In genomic region chr5:113340537-113340936, GRCh38 we compare ENCODE assay signal across 18 cellular contexts.
A peak's percentile ranks its signal among the peaks of the same experiment; 100 is the strongest.
DNase-seq lines count a peak whose midpoint lies in the region; ATAC-seq and TF ChIP-seq lines count a peak whose summit lies in the region.
"Had no signal": no experiment of that assay in that cellular context is flagged by ENCODE, and none has a peak within 500 bp of the region (broad histone marks: within the 10 kb centered on the region; RNA-seq: fewer than 3 reads in every experiment).

No MANE protein-coding gene starts in this region.

- H3K36me3 Mint-ChIP-seq in endodermal cell (ENCODE audit: low read depth) = no peaks in the 10 kb centered on the region
- H3K36me3 Mint-ChIP-seq in CD8-positive, alpha-beta T cell = no peaks in the 10 kb centered on the region

- H3K27ac ChIP-seq in endodermal cell (ENCODE audit: low read depth, low read length) = no peak overlapping the region
- H3K27ac ChIP-seq in CD8-positive, alpha-beta T cell (ENCODE audit: low read depth, low read length) = no peak overlapping the region
- H3K27ac ChIP-seq: 22Rv1, neutrophil, skin epidermis had no signal

- intact Hi-C loops in sciatic nerve (cut with DNase I) = no loop called here
- intact Hi-C loops in CD8-positive, alpha-beta T cell (cut with DNase I, micrococcal nuclease) = no loop called here

- no peak overlapping the region for H3K27ac Mint-ChIP-seq in endodermal cell
- H3K27ac Mint-ChIP-seq in CD8-positive, alpha-beta T cell = no peak overlapping the region
- H3K27ac Mint-ChIP-seq: activated T-helper 2 cell treated with anti-CD3 and anti-CD28 coated beads, Interferon-gamma antibody, Interleukin-2, Interleukin-4, amounts not matched to agents 10 μg/mL and 5 μg/mL and 100 μg/mL, durations not matched to agents 14 hours and 24 hours and 36 hours; dendritic cell treated with granulocyte-macrophage colony-stimulating factor and Interleukin-4, amounts not matched to agents 40 ng/mL and 50 ng/mL, for 4 days; stimulated activated naive CD8-positive, alpha-beta T cell treated with anti-CD3 and anti-CD28 coated beads, Interleukin-15, amount 100 ng/mL, for 72 hours had no signal

- H3K9me3 ChIP-seq in endodermal cell (ENCODE audit: control insufficient read depth, low read length) = no peaks in the 10 kb centered on the region
- H3K9me3 ChIP-seq in CD8-positive, alpha-beta T cell (ENCODE audit: low read length) = no peaks in the 10 kb centered on the region
- H3K9me3 ChIP-seq: neutrophil had no signal

- peak; percentile 53 for TF ChIP-seq CTCF in endodermal cell (conservative IDR thresholded peaks at IDR 0.05)
- TF ChIP-seq CTCF in CD8-positive, alpha-beta T cell (IDR thresholded peaks at IDR 0.05) = no peak

- H3K9ac ChIP-seq in endodermal cell (ENCODE audit: extremely low read depth, low read length, poor library complexity, severe bottlenecking) = no peak overlapping the region

- POLR2A ChIA-PET in CD8-positive, alpha-beta T cell (lab: Charles Lee) = no interaction called here

- H3K27me3 ChIP-seq in endodermal cell (ENCODE audit: control insufficient read depth, insufficient read depth, low read length, poor library complexity, severe bottlenecking) = no peaks in the 10 kb centered on the region
- H3K27me3 ChIP-seq in CD8-positive, alpha-beta T cell (ENCODE audit: insufficient read depth, low read length) = no peaks in the 10 kb centered on the region

- H3K4me3 Mint-ChIP-seq in endodermal cell = no peak overlapping the region
- no peak overlapping the region for H3K4me3 Mint-ChIP-seq in CD8-positive, alpha-beta T cell
- H3K4me3 Mint-ChIP-seq: dendritic cell treated with granulocyte-macrophage colony-stimulating factor and Interleukin-4, amounts not matched to agents 40 ng/mL and 50 ng/mL, for 4 days; stimulated activated naive CD8-positive, alpha-beta T cell treated with anti-CD3 and anti-CD28 coated beads, Interleukin-15, amount 100 ng/mL, for 72 hours had no signal

- H3K4me3 ChIP-seq in endodermal cell (ENCODE audit: low read length) = no peak overlapping the region
- H3K4me3 ChIP-seq in CD8-positive, alpha-beta T cell (ENCODE audit: low read depth, low read length) = no peak overlapping the region
- H3K4me3 ChIP-seq: skin epidermis had no signal

- CTCF ChIA-PET in CD8-positive, alpha-beta T cell (lab: Charles Lee) = interaction anchor here (1.8 kb wide), 1 partner anchor 345 kb away, joined by 6 read pairs; no protein-coding TSS in a partner anchor

- H3K4me1 Mint-ChIP-seq in endodermal cell = peaks cover 2% of the 10 kb centered on the region
- H3K4me1 Mint-ChIP-seq in CD8-positive, alpha-beta T cell (ENCODE audit: low read depth) = peaks cover 1% of the 10 kb centered on the region

- 85 to 88% methylated on average over 7 of the region's 7 CpGs for WGBS in endodermal cell (ENCODE audit: insufficient coverage in 1 of 2, insufficient read length in 1 of 2), 2 experiments

- no peaks in the 10 kb centered on the region for H3K9me3 Mint-ChIP-seq in endodermal cell
- H3K9me3 Mint-ChIP-seq in CD8-positive, alpha-beta T cell = no peaks in the 10 kb centered on the region
- H3K9me3 Mint-ChIP-seq: activated T-helper 2 cell treated with anti-CD3 and anti-CD28 coated beads, Interferon-gamma antibody, Interleukin-2, Interleukin-4, amounts not matched to agents 10 μg/mL and 5 μg/mL and 100 μg/mL, durations not matched to agents 14 hours and 24 hours and 36 hours; dendritic cell treated with granulocyte-macrophage colony-stimulating factor and Interleukin-4, amounts not matched to agents 40 ng/mL and 50 ng/mL, for 4 days; stimulated activated naive CD8-positive, alpha-beta T cell treated with anti-CD3 and anti-CD28 coated beads, Interleukin-15, amount 100 ng/mL, for 72 hours had no signal

- H3K4me1 ChIP-seq in endodermal cell (ENCODE audit: control insufficient read depth, insufficient read depth, low read length) = no peaks in the 10 kb centered on the region
- H3K4me1 ChIP-seq in CD8-positive, alpha-beta T cell (ENCODE audit: insufficient read depth, low read length) = peaks cover 1% of the 10 kb centered on the region

- in situ Hi-C loops in KBM-7 (cut with MboI; ENCODE audit: low pct_unique_long_range_greater_than_20kb, low sequenced_read_pairs) = loop anchor here (25.0 kb wide), 2 partner anchors 172 to 272 kb away; partner anchors contain the start of gene YTHDC2

- DNase-seq in DMS 273 (lab: John Stamatoyannopoulos, UW; ENCODE audit: unreplicated experiment) (peak; percentile 49), DMS 273 treated with DMSO at 0.1 percent for 48 hours (lab: John Stamatoyannopoulos, UW) (no peak), NCI-H446 treated with DMSO at 0.1 percent for 48 hours (lab: John Stamatoyannopoulos, UW) (peak; percentile 9), endodermal cell (no peak), sciatic nerve (ENCODE audit: low spot score) (no peak), KBM-7 (no peak)
- DNase-seq in CD8-positive, alpha-beta T cell = no peak
- DNase-seq: activated CD4-positive, alpha-beta T cell treated with anti-CD3 and anti-CD28 coated beads, Interleukin-2, amount 50 U/mL, for 4 hours; amygdala; NCI-H1105; stimulated activated naive CD8-positive, alpha-beta T cell treated with anti-CD3 and anti-CD28 coated beads, Interleukin-15, amount 100 ng/mL, for 72 hours; T-helper 9 cell had no signal

- no peaks in the 10 kb centered on the region for H3K27me3 Mint-ChIP-seq in endodermal cell (ENCODE audit: insufficient read depth)
- H3K27me3 Mint-ChIP-seq in CD8-positive, alpha-beta T cell (ENCODE audit: low read depth) = peaks cover 19% of the 10 kb centered on the region

- H3K36me3 ChIP-seq in endodermal cell (ENCODE audit: control insufficient read depth, insufficient read depth, low read length) = no peaks in the 10 kb centered on the region
- H3K36me3 ChIP-seq in CD8-positive, alpha-beta T cell (ENCODE audit: insufficient read depth, low read length) = no peaks in the 10 kb centered on the region
- H3K36me3 ChIP-seq: neutrophil had no signal

- ATAC-seq in sciatic nerve (peak; percentile 40), HG03135 (IDR thresholded peaks at IDR 0.05; ENCODE audit: unreplicated experiment) (no peak)
- ATAC-seq in CD8-positive, alpha-beta T cell = no peak
- ATAC-seq: stimulated activated naive CD8-positive, alpha-beta T cell treated with anti-CD3 and anti-CD28 coated beads, Interleukin-15, amount 100 ng/mL, for 72 hours had no signal

Comparison
In these comparisons a context has a peak if more than half of its experiments do, and no peak if none do; other contexts are left out.
1. DNase-seq: peak in DMS 273 (single experiment) and NCI-H446 treated with DMSO at 0.1 percent for 48 hours (single experiment); none in DMS 273 treated with DMSO at 0.1 percent for 48 hours (single experiment), endodermal cell (single experiment), sciatic nerve (single experiment), CD8-positive, alpha-beta T cell (0 of 7) and KBM-7 (single experiment).